ENCODE assay signal across 1 cellular context in the genomic region with DNA sequence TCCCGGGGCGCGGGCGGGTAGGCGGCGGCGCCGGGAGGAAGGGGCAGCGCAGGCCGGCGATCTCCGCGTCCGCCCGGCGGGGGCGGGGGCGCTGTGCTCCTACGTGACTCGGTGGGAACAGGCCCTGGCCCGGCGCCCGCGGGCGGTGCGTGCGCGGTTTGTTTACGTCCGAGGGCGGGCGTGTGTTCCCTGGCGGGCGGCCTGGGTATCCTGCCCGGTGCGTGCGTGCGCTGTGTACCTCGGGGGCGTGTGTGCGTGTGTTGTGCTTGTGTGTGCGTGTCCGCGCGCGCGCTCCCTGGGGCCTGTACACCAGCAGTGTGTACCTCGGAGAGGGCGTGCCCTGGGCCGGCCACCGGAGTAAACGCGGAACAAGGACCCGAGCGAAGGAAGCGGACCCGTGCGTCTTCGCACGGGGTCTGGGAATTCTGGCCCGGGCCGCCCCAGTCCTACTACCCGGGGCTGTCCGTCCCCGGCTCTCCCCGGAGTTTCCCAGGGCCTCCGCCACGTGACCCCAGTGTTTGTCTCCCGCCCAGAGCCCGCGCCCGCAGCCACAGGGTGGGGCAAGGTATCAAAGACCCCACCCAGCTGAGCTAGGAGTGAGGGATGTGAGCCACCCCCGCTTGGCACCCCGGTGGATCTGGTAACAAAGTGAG.
A peak's percentile ranks its signal among the peaks of the same experiment; 100 is the strongest.
TF ChIP-seq lines count a peak whose summit lies in the region.

No MANE protein-coding gene starts in this region.

TF ChIP-seq in HEK293, 187 proteins besides CTCF, POLR2A, EP300 and RAD21 (continued from another document and continues in another):
- no peak for TF ChIP-seq ZBTB8A (tag by site-specific recombination; IDR thresholded peaks at IDR 0.05)
- no peak for TF ChIP-seq ZNF214 (tag by site-specific recombination; IDR thresholded peaks at IDR 0.05; ENCODE audit: borderline replicate concordance)
- TF ChIP-seq ZNF624 (tag by site-specific recombination; IDR thresholded peaks at IDR 0.05), result no peak
- TF ChIP-seq, protein P1, sequence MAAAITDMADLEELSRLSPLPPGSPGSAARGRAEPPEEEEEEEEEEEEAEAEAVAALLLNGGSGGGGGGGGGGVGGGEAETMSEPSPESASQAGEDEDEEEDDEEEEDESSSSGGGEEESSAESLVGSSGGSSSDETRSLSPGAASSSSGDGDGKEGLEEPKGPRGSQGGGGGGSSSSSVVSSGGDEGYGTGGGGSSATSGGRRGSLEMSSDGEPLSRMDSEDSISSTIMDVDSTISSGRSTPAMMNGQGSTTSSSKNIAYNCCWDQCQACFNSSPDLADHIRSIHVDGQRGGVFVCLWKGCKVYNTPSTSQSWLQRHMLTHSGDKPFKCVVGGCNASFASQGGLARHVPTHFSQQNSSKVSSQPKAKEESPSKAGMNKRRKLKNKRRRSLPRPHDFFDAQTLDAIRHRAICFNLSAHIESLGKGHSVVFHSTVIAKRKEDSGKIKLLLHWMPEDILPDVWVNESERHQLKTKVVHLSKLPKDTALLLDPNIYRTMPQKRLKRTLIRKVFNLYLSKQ (tag by site-specific recombination; IDR thresholded peaks at IDR 0.05; ENCODE audit: borderline replicate concordance), result no peak
- TF ChIP-seq, protein P2, sequence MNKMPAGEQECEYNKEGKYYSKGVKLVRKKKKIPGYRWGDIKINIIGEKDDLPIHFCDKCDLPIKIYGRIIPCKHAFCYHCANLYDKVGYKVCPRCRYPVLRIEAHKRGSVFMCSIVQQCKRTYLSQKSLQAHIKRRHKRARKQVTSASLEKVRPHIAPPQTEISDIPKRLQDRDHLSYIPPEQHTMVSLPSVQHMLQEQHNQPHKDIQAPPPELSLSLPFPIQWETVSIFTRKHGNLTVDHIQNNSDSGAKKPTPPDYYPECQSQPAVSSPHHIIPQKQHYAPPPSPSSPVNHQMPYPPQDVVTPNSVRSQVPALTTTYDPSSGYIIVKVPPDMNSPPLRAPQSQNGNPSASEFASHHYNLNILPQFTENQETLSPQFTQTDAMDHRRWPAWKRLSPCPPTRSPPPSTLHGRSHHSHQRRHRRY (tag by site-specific recombination; IDR thresholded peaks at IDR 0.05), result no peak
- no peak for TF ChIP-seq GLI2 (tag by site-specific recombination; IDR thresholded peaks at IDR 0.05; ENCODE audit: borderline replicate concordance, low read depth)
- TF ChIP-seq ZNF184 (tag by site-specific recombination; IDR thresholded peaks at IDR 0.05), result no peak
- TF ChIP-seq, protein P3, sequence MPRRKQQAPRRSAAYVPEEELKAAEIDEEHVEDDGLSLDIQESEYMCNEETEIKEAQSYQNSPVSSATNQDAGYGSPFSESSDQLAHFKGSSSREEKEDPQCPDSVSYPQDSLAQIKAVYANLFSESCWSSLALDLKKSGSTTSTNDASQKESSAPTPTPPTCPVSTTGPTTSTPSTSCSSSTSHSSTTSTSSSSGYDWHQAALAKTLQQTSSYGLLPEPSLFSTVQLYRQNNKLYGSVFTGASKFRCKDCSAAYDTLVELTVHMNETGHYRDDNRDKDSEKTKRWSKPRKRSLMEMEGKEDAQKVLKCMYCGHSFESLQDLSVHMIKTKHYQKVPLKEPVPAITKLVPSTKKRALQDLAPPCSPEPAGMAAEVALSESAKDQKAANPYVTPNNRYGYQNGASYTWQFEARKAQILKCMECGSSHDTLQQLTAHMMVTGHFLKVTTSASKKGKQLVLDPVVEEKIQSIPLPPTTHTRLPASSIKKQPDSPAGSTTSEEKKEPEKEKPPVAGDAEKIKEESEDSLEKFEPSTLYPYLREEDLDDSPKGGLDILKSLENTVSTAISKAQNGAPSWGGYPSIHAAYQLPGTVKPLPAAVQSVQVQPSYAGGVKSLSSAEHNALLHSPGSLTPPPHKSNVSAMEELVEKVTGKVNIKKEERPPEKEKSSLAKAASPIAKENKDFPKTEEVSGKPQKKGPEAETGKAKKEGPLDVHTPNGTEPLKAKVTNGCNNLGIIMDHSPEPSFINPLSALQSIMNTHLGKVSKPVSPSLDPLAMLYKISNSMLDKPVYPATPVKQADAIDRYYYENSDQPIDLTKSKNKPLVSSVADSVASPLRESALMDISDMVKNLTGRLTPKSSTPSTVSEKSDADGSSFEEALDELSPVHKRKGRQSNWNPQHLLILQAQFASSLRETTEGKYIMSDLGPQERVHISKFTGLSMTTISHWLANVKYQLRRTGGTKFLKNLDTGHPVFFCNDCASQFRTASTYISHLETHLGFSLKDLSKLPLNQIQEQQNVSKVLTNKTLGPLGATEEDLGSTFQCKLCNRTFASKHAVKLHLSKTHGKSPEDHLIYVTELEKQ (tag by site-specific recombination; IDR thresholded peaks at IDR 0.05; ENCODE audit: borderline replicate concordance), result no peak
- no peak for TF ChIP-seq GLI4 (tag by site-specific recombination; IDR thresholded peaks at IDR 0.05)
- no peak for TF ChIP-seq ZNF341 (tag by site-specific recombination; IDR thresholded peaks at IDR 0.05; ENCODE audit: low read depth)
- TF ChIP-seq ZNF473 (tag by site-specific recombination; IDR thresholded peaks at IDR 0.05), result no peak
- TF ChIP-seq ZNF585B (tag by site-specific recombination; IDR thresholded peaks at IDR 0.05), result 0 out of 2 replicates have a peak, but pooled peaks have one; percentile 5
- no peak for TF ChIP-seq ZNF433 (tag by site-specific recombination; IDR thresholded peaks at IDR 0.05; ENCODE audit: low read depth)
- peak; percentile 99 for TF ChIP-seq ZFHX2 (tag by site-specific recombination; conservative IDR thresholded peaks at IDR 0.05)
- no peak for TF ChIP-seq ZNF155 (tag by site-specific recombination; IDR thresholded peaks at IDR 0.05)
- no peak for TF ChIP-seq ZBTB48 (tag by site-specific recombination; IDR thresholded peaks at IDR 0.05)
- TF ChIP-seq HOXA7 (CRISPR knock-in tag; IDR thresholded peaks at IDR 0.05; ENCODE audit: borderline replicate concordance), result no peak
- TF ChIP-seq ZNF16 (tag by site-specific recombination; IDR thresholded peaks at IDR 0.05; ENCODE audit: low read depth), result no peak
- peak; percentile 91 for TF ChIP-seq KLF16 (tag by site-specific recombination; IDR thresholded peaks at IDR 0.05)
- no peak for TF ChIP-seq ZNF24 (tag by site-specific recombination; IDR thresholded peaks at IDR 0.05)
- 0 out of 2 replicates have a peak, but pooled peaks have one; percentile 10 for TF ChIP-seq ZNF677 (tag by site-specific recombination; IDR thresholded peaks at IDR 0.05)
- TF ChIP-seq ZNF571 (tag by site-specific recombination; IDR thresholded peaks at IDR 0.05), result no peak
- TF ChIP-seq, protein P4, sequence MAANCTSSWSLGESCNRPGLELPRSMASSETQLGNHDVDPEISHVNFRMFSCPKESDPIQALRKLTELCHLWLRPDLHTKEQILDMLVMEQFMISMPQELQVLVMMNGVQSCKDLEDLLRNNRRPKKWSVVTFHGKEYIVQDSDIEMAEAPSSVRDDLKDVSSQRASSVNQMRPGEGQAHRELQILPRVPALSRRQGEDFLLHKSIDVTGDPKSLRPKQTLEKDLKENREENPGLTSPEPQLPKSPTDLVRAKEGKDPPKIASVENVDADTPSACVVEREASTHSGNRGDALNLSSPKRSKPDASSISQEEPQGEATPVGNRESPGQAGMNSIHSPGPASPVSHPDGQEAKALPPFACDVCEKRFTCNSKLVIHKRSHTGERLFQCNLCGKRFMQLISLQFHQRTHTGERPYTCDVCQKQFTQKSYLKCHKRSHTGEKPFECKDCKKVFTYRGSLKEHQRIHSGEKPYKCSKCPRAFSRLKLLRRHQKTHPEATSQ (tag by site-specific recombination; IDR thresholded peaks at IDR 0.05), result no peak
- TF ChIP-seq ZNF548 (tag by site-specific recombination; IDR thresholded peaks at IDR 0.05), result no peak; the same call in 1 of the 2 replicates
- no peak for TF ChIP-seq ZNF324 (tag by site-specific recombination; IDR thresholded peaks at IDR 0.05)
- no peak for TF ChIP-seq ZNF23 (tag by site-specific recombination; IDR thresholded peaks at IDR 0.05; ENCODE audit: borderline replicate concordance)
- TF ChIP-seq, protein P5, sequence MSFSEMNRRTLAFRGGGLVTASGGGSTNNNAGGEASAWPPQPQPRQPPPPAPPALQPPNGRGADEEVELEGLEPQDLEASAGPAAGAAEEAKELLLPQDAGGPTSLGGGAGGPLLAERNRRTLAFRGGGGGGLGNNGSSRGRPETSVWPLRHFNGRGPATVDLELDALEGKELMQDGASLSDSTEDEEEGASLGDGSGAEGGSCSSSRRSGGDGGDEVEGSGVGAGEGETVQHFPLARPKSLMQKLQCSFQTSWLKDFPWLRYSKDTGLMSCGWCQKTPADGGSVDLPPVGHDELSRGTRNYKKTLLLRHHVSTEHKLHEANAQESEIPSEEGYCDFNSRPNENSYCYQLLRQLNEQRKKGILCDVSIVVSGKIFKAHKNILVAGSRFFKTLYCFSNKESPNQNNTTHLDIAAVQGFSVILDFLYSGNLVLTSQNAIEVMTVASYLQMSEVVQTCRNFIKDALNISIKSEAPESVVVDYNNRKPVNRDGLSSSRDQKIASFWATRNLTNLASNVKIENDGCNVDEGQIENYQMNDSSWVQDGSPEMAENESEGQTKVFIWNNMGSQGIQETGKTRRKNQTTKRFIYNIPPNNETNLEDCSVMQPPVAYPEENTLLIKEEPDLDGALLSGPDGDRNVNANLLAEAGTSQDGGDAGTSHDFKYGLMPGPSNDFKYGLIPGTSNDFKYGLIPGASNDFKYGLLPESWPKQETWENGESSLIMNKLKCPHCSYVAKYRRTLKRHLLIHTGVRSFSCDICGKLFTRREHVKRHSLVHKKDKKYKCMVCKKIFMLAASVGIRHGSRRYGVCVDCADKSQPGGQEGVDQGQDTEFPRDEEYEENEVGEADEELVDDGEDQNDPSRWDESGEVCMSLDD (tag by site-specific recombination; IDR thresholded peaks at IDR 0.05), result no peak
- peak; percentile 88 for TF ChIP-seq ZNF335 (tag by site-specific recombination; conservative IDR thresholded peaks at IDR 0.05)
- no peak for TF ChIP-seq BCL11B (tag by site-specific recombination; IDR thresholded peaks at IDR 0.05; ENCODE audit: low read depth)
- TF ChIP-seq ZNF146 (tag by site-specific recombination; IDR thresholded peaks at IDR 0.05), result no peak
- TF ChIP-seq ZNF175 (tag by site-specific recombination; IDR thresholded peaks at IDR 0.05), result no peak
- TF ChIP-seq, protein P6, sequence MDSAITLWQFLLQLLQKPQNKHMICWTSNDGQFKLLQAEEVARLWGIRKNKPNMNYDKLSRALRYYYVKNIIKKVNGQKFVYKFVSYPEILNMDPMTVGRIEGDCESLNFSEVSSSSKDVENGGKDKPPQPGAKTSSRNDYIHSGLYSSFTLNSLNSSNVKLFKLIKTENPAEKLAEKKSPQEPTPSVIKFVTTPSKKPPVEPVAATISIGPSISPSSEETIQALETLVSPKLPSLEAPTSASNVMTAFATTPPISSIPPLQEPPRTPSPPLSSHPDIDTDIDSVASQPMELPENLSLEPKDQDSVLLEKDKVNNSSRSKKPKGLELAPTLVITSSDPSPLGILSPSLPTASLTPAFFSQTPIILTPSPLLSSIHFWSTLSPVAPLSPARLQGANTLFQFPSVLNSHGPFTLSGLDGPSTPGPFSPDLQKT (IDR thresholded peaks at IDR 0.05; ENCODE audit: borderline replicate concordance, low read depth, low read length), result no peak
- TF ChIP-seq ZFP69B (tag by site-specific recombination; IDR thresholded peaks at IDR 0.05), result no peak
- TF ChIP-seq MYNN (tag by site-specific recombination; IDR thresholded peaks at IDR 0.05; ENCODE audit: borderline replicate concordance), result no peak
- TF ChIP-seq, protein P7, sequence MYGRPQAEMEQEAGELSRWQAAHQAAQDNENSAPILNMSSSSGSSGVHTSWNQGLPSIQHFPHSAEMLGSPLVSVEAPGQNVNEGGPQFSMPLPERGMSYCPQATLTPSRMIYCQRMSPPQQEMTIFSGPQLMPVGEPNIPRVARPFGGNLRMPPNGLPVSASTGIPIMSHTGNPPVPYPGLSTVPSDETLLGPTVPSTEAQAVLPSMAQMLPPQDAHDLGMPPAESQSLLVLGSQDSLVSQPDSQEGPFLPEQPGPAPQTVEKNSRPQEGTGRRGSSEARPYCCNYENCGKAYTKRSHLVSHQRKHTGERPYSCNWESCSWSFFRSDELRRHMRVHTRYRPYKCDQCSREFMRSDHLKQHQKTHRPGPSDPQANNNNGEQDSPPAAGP (tag by site-specific recombination; IDR thresholded peaks at IDR 0.05), result peak; percentile 92
- TF ChIP-seq, protein P8, sequence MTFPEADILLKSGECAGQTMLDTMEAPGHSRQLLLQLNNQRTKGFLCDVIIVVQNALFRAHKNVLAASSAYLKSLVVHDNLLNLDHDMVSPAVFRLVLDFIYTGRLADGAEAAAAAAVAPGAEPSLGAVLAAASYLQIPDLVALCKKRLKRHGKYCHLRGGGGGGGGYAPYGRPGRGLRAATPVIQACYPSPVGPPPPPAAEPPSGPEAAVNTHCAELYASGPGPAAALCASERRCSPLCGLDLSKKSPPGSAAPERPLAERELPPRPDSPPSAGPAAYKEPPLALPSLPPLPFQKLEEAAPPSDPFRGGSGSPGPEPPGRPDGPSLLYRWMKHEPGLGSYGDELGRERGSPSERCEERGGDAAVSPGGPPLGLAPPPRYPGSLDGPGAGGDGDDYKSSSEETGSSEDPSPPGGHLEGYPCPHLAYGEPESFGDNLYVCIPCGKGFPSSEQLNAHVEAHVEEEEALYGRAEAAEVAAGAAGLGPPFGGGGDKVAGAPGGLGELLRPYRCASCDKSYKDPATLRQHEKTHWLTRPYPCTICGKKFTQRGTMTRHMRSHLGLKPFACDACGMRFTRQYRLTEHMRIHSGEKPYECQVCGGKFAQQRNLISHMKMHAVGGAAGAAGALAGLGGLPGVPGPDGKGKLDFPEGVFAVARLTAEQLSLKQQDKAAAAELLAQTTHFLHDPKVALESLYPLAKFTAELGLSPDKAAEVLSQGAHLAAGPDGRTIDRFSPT (tag by site-specific recombination; IDR thresholded peaks at IDR 0.05), result no peak
- peak; percentile 35 for TF ChIP-seq SP3 (tag by site-specific recombination; IDR thresholded peaks at IDR 0.05)
- TF ChIP-seq SCRT1 (tag by site-specific recombination; IDR thresholded peaks at IDR 0.05; ENCODE audit: borderline replicate concordance), result no peak
- peak; percentile 80 for TF ChIP-seq GLIS2 (tag by site-specific recombination; IDR thresholded peaks at IDR 0.05)
- TF ChIP-seq, protein P9, sequence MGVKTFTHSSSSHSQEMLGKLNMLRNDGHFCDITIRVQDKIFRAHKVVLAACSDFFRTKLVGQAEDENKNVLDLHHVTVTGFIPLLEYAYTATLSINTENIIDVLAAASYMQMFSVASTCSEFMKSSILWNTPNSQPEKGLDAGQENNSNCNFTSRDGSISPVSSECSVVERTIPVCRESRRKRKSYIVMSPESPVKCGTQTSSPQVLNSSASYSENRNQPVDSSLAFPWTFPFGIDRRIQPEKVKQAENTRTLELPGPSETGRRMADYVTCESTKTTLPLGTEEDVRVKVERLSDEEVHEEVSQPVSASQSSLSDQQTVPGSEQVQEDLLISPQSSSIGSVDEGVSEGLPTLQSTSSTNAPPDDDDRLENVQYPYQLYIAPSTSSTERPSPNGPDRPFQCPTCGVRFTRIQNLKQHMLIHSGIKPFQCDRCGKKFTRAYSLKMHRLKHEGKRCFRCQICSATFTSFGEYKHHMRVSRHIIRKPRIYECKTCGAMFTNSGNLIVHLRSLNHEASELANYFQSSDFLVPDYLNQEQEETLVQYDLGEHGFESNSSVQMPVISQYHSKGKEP (tag by site-specific recombination; IDR thresholded peaks at IDR 0.05), result no peak
